9 cellular contexts compared by ENCODE assay signal in the genomic region with DNA sequence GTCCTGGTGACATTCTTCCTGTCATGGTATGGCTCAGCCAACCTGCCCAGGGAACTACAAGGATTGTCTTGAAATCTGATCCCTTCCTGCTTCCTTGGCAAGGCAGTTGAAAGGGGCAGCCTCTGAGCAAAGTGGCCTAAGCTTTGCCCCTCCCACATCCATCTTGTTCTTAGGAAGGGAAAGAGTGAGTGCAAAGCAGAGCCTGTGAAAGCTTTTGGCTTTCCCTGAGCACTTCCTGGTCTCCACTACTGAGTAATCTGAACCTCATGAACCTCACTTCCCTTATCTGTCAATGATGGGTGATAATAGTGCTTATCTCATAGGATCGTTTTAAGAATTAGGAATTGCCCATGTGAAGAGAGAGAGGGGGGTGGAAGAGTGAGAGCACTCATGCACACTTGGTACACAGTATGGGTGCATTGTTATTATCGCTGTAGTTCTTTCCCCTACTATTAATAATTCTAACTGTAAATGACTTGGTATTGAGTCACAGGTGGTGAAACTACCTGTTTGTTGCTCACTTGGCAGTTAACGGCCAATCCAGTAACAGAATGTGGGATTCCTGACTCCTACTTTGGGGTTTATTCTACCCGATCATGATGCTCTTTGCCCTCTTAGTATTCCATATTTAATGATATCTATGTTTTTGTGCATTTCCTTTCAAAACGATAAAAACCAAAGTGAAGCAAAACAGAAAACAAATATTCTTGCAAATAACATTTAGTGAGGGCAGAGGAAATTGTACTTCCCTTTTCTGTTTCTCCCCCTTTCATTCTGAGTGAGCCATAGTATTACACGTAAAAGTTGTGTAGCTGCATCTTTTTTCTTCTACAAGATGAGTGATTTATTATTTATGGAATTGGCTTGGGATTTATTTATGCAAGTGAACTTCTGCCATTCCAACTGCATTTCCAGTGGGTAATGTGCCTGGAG.
DNase-seq lines count a peak whose midpoint lies in the region; ATAC-seq and TF ChIP-seq lines count a peak whose summit lies in the region.
"Had no signal": no experiment of that assay in that cellular context is flagged by ENCODE, and none has a peak within 500 bp of the region (broad histone marks: within the 10 kb centered on the region; RNA-seq: fewer than 3 reads in every experiment).

No MANE protein-coding gene starts in this region.

- no peaks in the 10 kb centered on the region for H3K27me3 Mint-ChIP-seq in activated T-helper 2 cell treated with anti-CD3 and anti-CD28 coated beads, Interferon-gamma antibody, Interleukin-2, Interleukin-4, amounts not matched to agents 10 μg/mL and 5 μg/mL and 100 μg/mL, durations not matched to agents 14 hours and 24 hours and 36 hours (ENCODE audit: low read depth)

- intact Hi-C loops in activated T-helper 2 cell treated with anti-CD3 and anti-CD28 coated beads, Interferon-gamma antibody, Interleukin-2, Interleukin-4, amounts not matched to agents 10 μg/mL and 5 μg/mL and 100 μg/mL, durations not matched to agents 14 hours and 24 hours and 36 hours (cut with micrococcal nuclease) = loop anchor here (1.0 kb wide), 2 partner anchors 144 to 674 kb away; no protein-coding TSS in a partner anchor
- intact Hi-C loops in sciatic nerve (cut with DNase I) = no loop called here

- no peak overlapping the region for H3K27ac ChIP-seq in coronary artery

- no peaks in the 10 kb centered on the region for H3K36me3 Mint-ChIP-seq in activated T-helper 2 cell treated with anti-CD3 and anti-CD28 coated beads, Interferon-gamma antibody, Interleukin-2, Interleukin-4, amounts not matched to agents 10 μg/mL and 5 μg/mL and 100 μg/mL, durations not matched to agents 14 hours and 24 hours and 36 hours (ENCODE audit: low read depth)

- DNase-seq in ELF-1 (ENCODE audit: low read depth, low spot score) (peak; percentile 74), coronary artery (ENCODE audit: low spot score) (no peak), RPMI8226 (no peak), sciatic nerve (ENCODE audit: low spot score) (no peak), NCI-H1694 treated with DMSO at 0.1 percent for 48 hours (lab: John Stamatoyannopoulos, UW) (no peak)
- no peak for DNase-seq in activated T-helper 2 cell treated with anti-CD3 and anti-CD28 coated beads, Interferon-gamma antibody, Interleukin-2, Interleukin-4, amounts not matched to agents 10 μg/mL and 5 μg/mL and 100 μg/mL, durations not matched to agents 14 hours and 24 hours and 36 hours (ENCODE audit: low spot score)

- peaks cover 13% of the 10 kb centered on the region for H3K9me3 Mint-ChIP-seq in activated T-helper 2 cell treated with anti-CD3 and anti-CD28 coated beads, Interferon-gamma antibody, Interleukin-2, Interleukin-4, amounts not matched to agents 10 μg/mL and 5 μg/mL and 100 μg/mL, durations not matched to agents 14 hours and 24 hours and 36 hours

- ATAC-seq in GM21360 (IDR thresholded peaks at IDR 0.05; ENCODE audit: unreplicated experiment) = peak; percentile 85
- peak; percentile 83 for ATAC-seq in HG03460 (IDR thresholded peaks at IDR 0.05; ENCODE audit: unreplicated experiment)
- ATAC-seq in sciatic nerve = no peak
- ATAC-seq: HCT116 had no signal

- H3K4me3 Mint-ChIP-seq in activated T-helper 2 cell treated with anti-CD3 and anti-CD28 coated beads, Interferon-gamma antibody, Interleukin-2, Interleukin-4, amounts not matched to agents 10 μg/mL and 5 μg/mL and 100 μg/mL, durations not matched to agents 14 hours and 24 hours and 36 hours (ENCODE audit: low read depth) = no peak overlapping the region

- peak overlapping the region; percentile 17 for H3K27ac Mint-ChIP-seq in activated T-helper 2 cell treated with anti-CD3 and anti-CD28 coated beads, Interferon-gamma antibody, Interleukin-2, Interleukin-4, amounts not matched to agents 10 μg/mL and 5 μg/mL and 100 μg/mL, durations not matched to agents 14 hours and 24 hours and 36 hours

- H3K4me3 ChIP-seq in coronary artery = no peak overlapping the region

- H3K4me1 Mint-ChIP-seq in activated T-helper 2 cell treated with anti-CD3 and anti-CD28 coated beads, Interferon-gamma antibody, Interleukin-2, Interleukin-4, amounts not matched to agents 10 μg/mL and 5 μg/mL and 100 μg/mL, durations not matched to agents 14 hours and 24 hours and 36 hours (ENCODE audit: low read depth) = peaks cover 26% of the 10 kb centered on the region

- TF ChIP-seq CTCF in coronary artery (IDR thresholded peaks at IDR 0.05) = no peak
